In the genomic region with DNA sequence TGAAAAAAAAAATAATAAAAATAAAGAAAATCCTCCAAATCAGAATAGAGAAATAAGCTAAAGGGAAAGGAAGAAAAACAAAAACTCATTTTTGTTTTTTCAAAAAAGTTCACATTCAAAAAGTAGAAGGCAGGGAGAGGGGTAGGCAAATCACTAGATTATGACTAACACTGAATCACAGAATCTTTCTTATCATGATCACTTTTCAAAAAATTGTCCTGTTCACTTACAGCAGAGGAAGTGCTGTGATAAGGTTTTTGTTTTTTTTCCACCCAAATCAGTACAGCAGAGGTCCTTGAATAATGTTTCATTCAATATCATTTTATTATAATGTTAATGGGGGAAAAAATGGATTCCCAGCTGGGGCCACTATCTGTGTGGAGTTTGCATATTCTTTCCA, we compare ENCODE assay signal across 20 cellular contexts.
A peak's percentile ranks its signal among the peaks of the same experiment; 100 is the strongest.
DNase-seq lines count a peak whose midpoint lies in the region; ATAC-seq, FAIRE-seq and TF ChIP-seq lines count a peak whose summit lies in the region.
"Had no signal": no experiment of that assay in that cellular context is flagged by ENCODE, and none has a peak within 500 bp of the region (broad histone marks: within the 10 kb centered on the region; RNA-seq: fewer than 3 reads in every experiment).

No MANE protein-coding gene starts in this region.

- H3K27me3 Mint-ChIP-seq in chondrocyte (ENCODE audit: low read depth) = no peaks in the 10 kb centered on the region
- H3K27me3 Mint-ChIP-seq: CD4-positive, alpha-beta memory T cell had no signal

- FAIRE-seq in H54 (lab: Jason Lieb, UNC) = peak; percentile 95
- FAIRE-seq: A204.1 had no signal

- CTCF ChIA-PET in A673 (lab: Charles Lee) = no interaction called here

- peak overlapping the region; percentile 69 for H3K27ac Mint-ChIP-seq in chondrocyte (ENCODE audit: unreplicated experiment)

- TF ChIP-seq CTCF in chondrocyte (IDR thresholded peaks at IDR 0.05) (no peak), A673 (conservative IDR thresholded peaks at IDR 0.05; ENCODE audit: low read depth, low read length) (no peak)

- H3K9me3 Mint-ChIP-seq in chondrocyte (ENCODE audit: low read depth) = no peaks in the 10 kb centered on the region
- H3K9me3 Mint-ChIP-seq: CD4-positive, alpha-beta memory T cell had no signal

- no peak overlapping the region for H3K27ac ChIP-seq in A673 (ENCODE audit: low read depth, low read length, poor library complexity, severe bottlenecking)
- H3K27ac ChIP-seq: SK-N-MC had no signal

- H3K36me3 Mint-ChIP-seq in chondrocyte (ENCODE audit: low read depth) = peaks cover 19% of the 10 kb centered on the region

- peak; percentile 53; the same call in 2 of the 3 replicates for ATAC-seq in SK-N-SH treated with all-trans-retinoic acid at 6 μM for 48 hours
- ATAC-seq in GM18858 (IDR thresholded peaks at IDR 0.05; ENCODE audit: unreplicated experiment) = no peak

- peak; percentile 31 for DNase-seq in A172 (ENCODE audit: low spot score)
- DNase-seq in H54 (ENCODE audit: insufficient read length, low spot score) = no peak
- no peak for DNase-seq in chondrocyte (ENCODE audit: low spot score)
- no peak for DNase-seq in A673 (ENCODE audit: low spot score)
- DNase-seq in DMS79 treated with DMSO at 0.1 percent for 48 hours (lab: John Stamatoyannopoulos, UW) = no peak
- no peak for DNase-seq in posterior cingulate gyrus
- DNase-seq: CD4-positive, alpha-beta memory T cell; DMS153; NCI-H1105 treated with DMSO at 0.1 percent for 48 hours; NCI-H1694; NCI-H2081 treated with DMSO at 0.1 percent for 48 hours; NCI-H510A; NCI-H748 treated with DMSO at 0.1 percent for 48 hours; NK-92 treated with Interleukin-12 subunit alpha and Interleukin-12 subunit beta, amount 100 ng/mL, for 24 hours; Right ventricle myocardium superior had no signal

- H3K4me3 Mint-ChIP-seq in chondrocyte (ENCODE audit: unreplicated experiment) = no peak overlapping the region
- H3K4me3 Mint-ChIP-seq: CD4-positive, alpha-beta memory T cell had no signal

- BruUV-seq in A673 (replicated peaks; lab: Mats Ljungman, UMichigan) = no TSS peak

- no peaks in the 10 kb centered on the region for H3K27me3 ChIP-seq in A673 (replicated peaks; ENCODE audit: insufficient read depth, low read depth, low read length, poor library complexity)

- no peaks in the 10 kb centered on the region for H3K9me3 ChIP-seq in A673 (ENCODE audit: low read depth, low read length, poor library complexity, severe bottlenecking)
- H3K9me3 ChIP-seq: HAP-1 had no signal

- H3K4me1 ChIP-seq in A673 (ENCODE audit: insufficient read depth, low read length, poor library complexity, severe bottlenecking) = no peaks in the 10 kb centered on the region

- TF ChIP-seq POLR2A in H54 (IDR thresholded peaks at IDR 0.05; ENCODE audit: low read depth, low read length) = no peak

- peaks cover 5% of the 10 kb centered on the region for H3K4me1 Mint-ChIP-seq in chondrocyte (ENCODE audit: low read depth)

- intact Hi-C loops in A673 (cut with micrococcal nuclease; ENCODE audit: unreplicated experiment) (no loop called here), posterior cingulate gyrus (cut with DNase I) (loop anchor here (10.0 kb wide), 1 partner anchor 49 kb away; no protein-coding TSS in a partner anchor)

- H3K4me3 ChIP-seq in A673 (ENCODE audit: low read depth, low read length, poor library complexity, severe bottlenecking) = no peak overlapping the region
- H3K4me3 ChIP-seq: HAP-1, SK-N-MC had no signal

- POLR2A ChIA-PET in A673 (lab: Charles Lee; ENCODE audit: low non-redundant PET) = no interaction called here

- H3K36me3 ChIP-seq in A673 (ENCODE audit: insufficient read depth, low read length, poor library complexity, severe bottlenecking) = no peaks in the 10 kb centered on the region
- H3K36me3 ChIP-seq: HAP-1 had no signal

TF ChIP-seq in SK-N-SH treated with all-trans-retinoic acid at 6 μM for 48 hours, 23 proteins besides CTCF, POLR2A, EP300 and RAD21:
- TF ChIP-seq ESRRG (CRISPR knock-in tag; IDR thresholded peaks at IDR 0.05) (no peak), ZNF70 (CRISPR knock-in tag; IDR thresholded peaks at IDR 0.05) (no peak), ZNF565 (CRISPR knock-in tag; conservative IDR thresholded peaks at IDR 0.05; ENCODE audit: low read depth) (no peak), CSDC2 (CRISPR knock-in tag; IDR thresholded peaks at IDR 0.05) (no peak), BACH2 (CRISPR knock-in tag; IDR thresholded peaks at IDR 0.05; ENCODE audit: borderline replicate concordance) (no peak)
- TF ChIP-seq, protein P1, sequence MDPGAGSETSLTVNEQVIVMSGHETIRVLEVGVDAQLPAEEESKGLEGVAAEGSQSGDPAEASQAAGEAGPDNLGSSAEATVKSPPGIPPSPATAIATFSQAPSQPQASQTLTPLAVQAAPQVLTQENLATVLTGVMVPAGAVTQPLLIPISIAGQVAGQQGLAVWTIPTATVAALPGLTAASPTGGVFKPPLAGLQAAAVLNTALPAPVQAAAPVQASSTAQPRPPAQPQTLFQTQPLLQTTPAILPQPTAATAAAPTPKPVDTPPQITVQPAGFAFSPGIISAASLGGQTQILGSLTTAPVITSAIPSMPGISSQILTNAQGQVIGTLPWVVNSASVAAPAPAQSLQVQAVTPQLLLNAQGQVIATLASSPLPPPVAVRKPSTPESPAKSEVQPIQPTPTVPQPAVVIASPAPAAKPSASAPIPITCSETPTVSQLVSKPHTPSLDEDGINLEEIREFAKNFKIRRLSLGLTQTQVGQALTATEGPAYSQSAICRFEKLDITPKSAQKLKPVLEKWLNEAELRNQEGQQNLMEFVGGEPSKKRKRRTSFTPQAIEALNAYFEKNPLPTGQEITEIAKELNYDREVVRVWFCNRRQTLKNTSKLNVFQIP (CRISPR knock-in tag; IDR thresholded peaks at IDR 0.05; ENCODE audit: borderline replicate concordance, low read depth) = no peak
- TF ChIP-seq, protein P2, sequence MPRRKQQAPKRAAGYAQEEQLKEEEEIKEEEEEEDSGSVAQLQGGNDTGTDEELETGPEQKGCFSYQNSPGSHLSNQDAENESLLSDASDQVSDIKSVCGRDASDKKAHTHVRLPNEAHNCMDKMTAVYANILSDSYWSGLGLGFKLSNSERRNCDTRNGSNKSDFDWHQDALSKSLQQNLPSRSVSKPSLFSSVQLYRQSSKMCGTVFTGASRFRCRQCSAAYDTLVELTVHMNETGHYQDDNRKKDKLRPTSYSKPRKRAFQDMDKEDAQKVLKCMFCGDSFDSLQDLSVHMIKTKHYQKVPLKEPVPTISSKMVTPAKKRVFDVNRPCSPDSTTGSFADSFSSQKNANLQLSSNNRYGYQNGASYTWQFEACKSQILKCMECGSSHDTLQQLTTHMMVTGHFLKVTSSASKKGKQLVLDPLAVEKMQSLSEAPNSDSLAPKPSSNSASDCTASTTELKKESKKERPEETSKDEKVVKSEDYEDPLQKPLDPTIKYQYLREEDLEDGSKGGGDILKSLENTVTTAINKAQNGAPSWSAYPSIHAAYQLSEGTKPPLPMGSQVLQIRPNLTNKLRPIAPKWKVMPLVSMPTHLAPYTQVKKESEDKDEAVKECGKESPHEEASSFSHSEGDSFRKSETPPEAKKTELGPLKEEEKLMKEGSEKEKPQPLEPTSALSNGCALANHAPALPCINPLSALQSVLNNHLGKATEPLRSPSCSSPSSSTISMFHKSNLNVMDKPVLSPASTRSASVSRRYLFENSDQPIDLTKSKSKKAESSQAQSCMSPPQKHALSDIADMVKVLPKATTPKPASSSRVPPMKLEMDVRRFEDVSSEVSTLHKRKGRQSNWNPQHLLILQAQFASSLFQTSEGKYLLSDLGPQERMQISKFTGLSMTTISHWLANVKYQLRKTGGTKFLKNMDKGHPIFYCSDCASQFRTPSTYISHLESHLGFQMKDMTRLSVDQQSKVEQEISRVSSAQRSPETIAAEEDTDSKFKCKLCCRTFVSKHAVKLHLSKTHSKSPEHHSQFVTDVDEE (CRISPR knock-in tag; IDR thresholded peaks at IDR 0.05) = no peak
